17 cellular contexts compared by ENCODE assay signal in the genomic region with DNA sequence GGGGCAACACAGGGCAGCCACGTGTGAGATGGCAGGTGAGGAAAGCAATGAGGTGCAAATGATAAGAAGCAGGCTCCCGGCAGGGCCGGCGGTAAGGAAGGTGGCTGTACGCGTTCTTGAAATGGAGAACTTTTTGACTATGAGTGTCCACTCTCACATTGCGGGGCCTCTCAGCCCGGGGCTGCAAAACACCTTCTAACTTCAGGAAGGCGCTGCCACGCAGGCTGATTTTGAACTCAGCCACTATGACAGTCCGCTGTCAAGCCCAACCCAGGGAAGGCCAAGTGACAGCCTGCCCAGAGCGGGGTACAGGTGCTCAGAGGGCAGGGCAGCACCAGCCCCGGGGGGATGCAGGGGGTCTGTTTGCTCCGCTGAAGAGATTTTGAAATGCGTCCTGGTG. TPM values are rescaled to one million over a fixed set of nuclear protein-coding genes. Genes with fewer than 3 reads are reported as not detected.
DNase-seq lines count a peak whose midpoint lies in the region; ATAC-seq, FAIRE-seq and TF ChIP-seq lines count a peak whose summit lies in the region.
"Had no signal": no experiment of that assay in that cellular context is flagged by ENCODE, and none has a peak within 500 bp of the region (broad histone marks: within the 10 kb centered on the region; RNA-seq: fewer than 3 reads in every experiment).

No MANE protein-coding gene starts in this region.

- WGBS in K562 (ENCODE audit: insufficient coverage, low coverage, missing lambda C conversion rate) = 33% methylated on average over 12 of the region's 15 CpGs

- POLR2A ChIA-PET in K562 (lab: Yijun Ruan, JAX) = interaction anchor here (2.7 to 5.7 kb wide), 2 partner anchors 10 to 13 kb away, joined by 14 to 39 read pairs; no protein-coding TSS in a partner anchor
- POLR2A ChIA-PET in naive thymus-derived CD4-positive, alpha-beta T cell (lab: Charles Lee) = interaction anchor here (1.3 to 6.1 kb wide), 3 partner anchors 10 to 14 kb away, joined by 4 to 66 read pairs (median 15); a partner anchor contains a TSS

- no peaks in the 10 kb centered on the region for H4K20me1 ChIP-seq in BLaER1
- H4K20me1 ChIP-seq in DND-41 (ENCODE audit: insufficient read depth, low read length) = no peaks in the 10 kb centered on the region
- H4K20me1 ChIP-seq in K562 (replicated peaks; ENCODE audit: control insufficient read depth, insufficient read depth, low read length) = no peaks in the 10 kb centered on the region

- H3K9ac ChIP-seq in BLaER1 (peak overlapping the region; percentile 27; the same call in 1 of the 2 replicates), DND-41 (ENCODE audit: low read depth, low read length) (peak overlapping the region; percentile 4; the same call in 1 of the 2 replicates), K562 (ENCODE audit: insufficient read depth in 1 of 2, low read depth in 2 of 2, low read length in 2 of 2) (peak overlapping the region; percentile 12 to 89; a peak in 3 of 4 replicates)

- H3K4me3 ChIP-seq in BLaER1 (no peak overlapping the region), DND-41 (ENCODE audit: low read depth in 1 of 2, low read length in 2 of 2) (no peak overlapping the region), K562 (no peak overlapping the region)
- H3K4me3 ChIP-seq in naive thymus-derived CD4-positive, alpha-beta T cell (ENCODE audit: low read length) = no peak overlapping the region
- H3K4me3 ChIP-seq: GM23338, SJCRH30 had no signal

- no peak overlapping the region for H2AFZ ChIP-seq in DND-41 (ENCODE audit: low read depth, low read length)
- peak overlapping the region; percentile 82 for H2AFZ ChIP-seq in K562 (ENCODE audit: low read depth, low read length)
- H2AFZ ChIP-seq: GM23338 had no signal

- no peak for DNase-seq in DND-41
- no peak for DNase-seq in K562 (ENCODE audit: extremely low read depth in 1 of 4, low spot score in 3 of 4)
- no peak for DNase-seq in naive thymus-derived CD4-positive, alpha-beta T cell
- DNase-seq in NOMO-1 treated with DMSO at 0.1 percent for 48 hours (lab: John Stamatoyannopoulos, UW; ENCODE audit: unreplicated experiment) = no peak
- no peak for DNase-seq in globus pallidus (ENCODE audit: low spot score)
- DNase-seq: left colon; naive B cell; NK-92 treated with Interleukin-12 subunit alpha and Interleukin-12 subunit beta, amount 100 ng/mL, for 24 hours; SJCRH30 had no signal

- TF ChIP-seq CTCF in DND-41 (IDR thresholded peaks at IDR 0.05; ENCODE audit: borderline replicate concordance, extremely low read depth, low read length, poor library complexity, severe bottlenecking) (no peak), K562 (IDR thresholded peaks at IDR 0.05 in 2 of 3, conservative IDR thresholded peaks at IDR 0.05 in 1 of 3; ENCODE audit: insufficient read depth in 2 of 3, low read depth in 1 of 3, low read length in 3 of 3) (no peak)

- H3K27ac ChIP-seq in BLaER1 (peak overlapping the region; percentile 55; the same call in 1 of the 2 replicates), DND-41 (ENCODE audit: low read length) (no peak overlapping the region; the same call in 1 of the 2 replicates), K562 (ENCODE audit: extremely low read depth, low read depth, low read length) (peak overlapping the region; percentile 36)
- H3K27ac ChIP-seq in naive thymus-derived CD4-positive, alpha-beta T cell (ENCODE audit: low read depth, low read length) = peak overlapping the region; percentile 70
- H3K27ac ChIP-seq: SJCRH30, VCaP had no signal

- no peak for FAIRE-seq in K562 (lab: Jason Lieb, UNC)
- FAIRE-seq: endothelial cell of umbilical vein, GM19239 had no signal

- peak overlapping the region; percentile 26 to 81 (median 71) for H3K4me3 Mint-ChIP-seq in naive thymus-derived CD4-positive, alpha-beta T cell
- H3K4me3 Mint-ChIP-seq: CD14-positive monocyte, GM23338 had no signal

- no TSS peak for BruUV-seq in K562 (replicated peaks; lab: Mats Ljungman, UMichigan)

- no peak for TF ChIP-seq POLR2A in K562 (conservative IDR thresholded peaks at IDR 0.05)

- H3K27me3 Mint-ChIP-seq in naive thymus-derived CD4-positive, alpha-beta T cell = no peaks in the 10 kb centered on the region
- H3K27me3 Mint-ChIP-seq: naive B cell had no signal

- peaks cover 47 to 93% (median 82%) of the 10 kb centered on the region in 7 donors for H3K4me1 Mint-ChIP-seq in naive thymus-derived CD4-positive, alpha-beta T cell

- H3K9me3 ChIP-seq in BLaER1 = no peaks in the 10 kb centered on the region
- no peaks in the 10 kb centered on the region for H3K9me3 ChIP-seq in DND-41 (ENCODE audit: insufficient read depth, low read length, severe bottlenecking)
- no peaks in the 10 kb centered on the region for H3K9me3 ChIP-seq in K562 (replicated peaks; ENCODE audit: control insufficient read depth, insufficient read depth, low read depth, low read length)
- H3K9me3 ChIP-seq in naive thymus-derived CD4-positive, alpha-beta T cell (ENCODE audit: control insufficient read depth in 2 of 3, low read length in 3 of 3) = no peaks in the 10 kb centered on the region
- H3K9me3 ChIP-seq: SJCRH30 had no signal

- H3K27ac Mint-ChIP-seq in naive thymus-derived CD4-positive, alpha-beta T cell = peak overlapping the region; percentile 95 to 98 (median 96)
- H3K27ac Mint-ChIP-seq: GM23338 had no signal

- H3K9me1 ChIP-seq in K562 (ENCODE audit: control insufficient read depth, insufficient read depth, low read length) = no peaks in the 10 kb centered on the region

- no peak for TF ChIP-seq EP300 in K562 (IDR thresholded peaks at IDR 0.05; ENCODE audit: low read length)

- H3K79me2 ChIP-seq in DND-41 (ENCODE audit: insufficient read depth, low read length) (no peaks in the 10 kb centered on the region), K562 (ENCODE audit: control insufficient read depth, insufficient read depth, low read length) (no peaks in the 10 kb centered on the region)

- H3K36me3 ChIP-seq in BLaER1 (no peaks in the 10 kb centered on the region), DND-41 (ENCODE audit: insufficient read depth, low read length) (no peaks in the 10 kb centered on the region), K562 (ENCODE audit: control insufficient read depth, insufficient read depth, low read length) (no peaks in the 10 kb centered on the region)
- H3K36me3 ChIP-seq in naive thymus-derived CD4-positive, alpha-beta T cell (ENCODE audit: control insufficient read depth in 2 of 3, insufficient read depth in 3 of 3, low read length in 3 of 3) = peaks cover 0 to 9% (median 0%) of the 10 kb centered on the region in 3 experiments
- H3K36me3 ChIP-seq: SJCRH30 had no signal

- intact Hi-C loops in K562 (cut with micrococcal nuclease) = loop anchor here (2.0 kb wide), 1 partner anchor 14 kb away; a partner anchor contains a TSS
- intact Hi-C loops in naive thymus-derived CD4-positive, alpha-beta T cell (cut with micrococcal nuclease) = no loop called here

- no peaks in the 10 kb centered on the region for H3K9me3 Mint-ChIP-seq in naive thymus-derived CD4-positive, alpha-beta T cell
- H3K9me3 Mint-ChIP-seq: CD14-positive monocyte, GM23338, naive B cell had no signal

- H3K4me1 ChIP-seq in BLaER1 (peaks cover 82% of the 10 kb centered on the region), DND-41 (ENCODE audit: insufficient read depth, low read length) (peaks cover 29% of the 10 kb centered on the region), K562 (replicated peaks in 1 of 2; ENCODE audit: control insufficient read depth in 2 of 2, insufficient read depth in 2 of 2, low read length in 2 of 2) (peaks cover 40 to 57% of the 10 kb centered on the region in 2 experiments)
- H3K4me1 ChIP-seq in naive thymus-derived CD4-positive, alpha-beta T cell (ENCODE audit: control insufficient read depth in 2 of 2, insufficient read depth in 2 of 2, low read length in 2 of 2) = peaks cover 35 to 69% of the 10 kb centered on the region in 2 donors

- peaks cover 0 to 17% (median 0%) of the 10 kb centered on the region in 5 donors for H3K36me3 Mint-ChIP-seq in naive thymus-derived CD4-positive, alpha-beta T cell
- H3K36me3 Mint-ChIP-seq: naive B cell had no signal

- in situ Hi-C loops in K562 (cut with MboI) = no loop called here

- no peak for TF ChIP-seq RAD21 in K562 (CRISPR knock-in tag; conservative IDR thresholded peaks at IDR 0.05 in 1 of 2, IDR thresholded peaks at IDR 0.05 in 1 of 2)

- CTCF ChIA-PET in K562 (lab: Yijun Ruan, JAX; ENCODE audit: low intra/inter-chr PET ratio) = no interaction called here
- CTCF ChIA-PET in naive thymus-derived CD4-positive, alpha-beta T cell (lab: Charles Lee) = interaction anchor here (0.7 to 1.4 kb wide), 4 partner anchors 10 to 176 kb away, joined by 3 to 4 read pairs (median 4); no protein-coding TSS in a partner anchor

- no peak for ATAC-seq in DND-41 (ENCODE audit: insufficient read depth, low read depth)
- ATAC-seq in K562 = no peak
- ATAC-seq in naive thymus-derived CD4-positive, alpha-beta T cell = no peak
- no peak for ATAC-seq in GM19467 (IDR thresholded peaks at IDR 0.05; ENCODE audit: unreplicated experiment)
- ATAC-seq in HG02571 (IDR thresholded peaks at IDR 0.05; ENCODE audit: unreplicated experiment) = no peak
- ATAC-seq: GM23338, left colon had no signal

- H3K4me2 ChIP-seq in BLaER1 = peak overlapping the region; percentile 80
- H3K4me2 ChIP-seq in DND-41 (ENCODE audit: insufficient read depth, low read length) = no peak overlapping the region
- peak overlapping the region; percentile 18; the same call in 1 of the 2 replicates for H3K4me2 ChIP-seq in K562 (ENCODE audit: insufficient read depth, low read length)
- H3K4me2 ChIP-seq: GM23338 had no signal

- H3K27me3 ChIP-seq in BLaER1 = no peaks in the 10 kb centered on the region
- no peaks in the 10 kb centered on the region for H3K27me3 ChIP-seq in DND-41 (ENCODE audit: insufficient read depth, low read length, poor library complexity)
- no peaks in the 10 kb centered on the region for H3K27me3 ChIP-seq in K562 (ENCODE audit: control insufficient read depth in 2 of 2, insufficient read depth in 2 of 2, low read length in 2 of 2)
- H3K27me3 ChIP-seq in naive thymus-derived CD4-positive, alpha-beta T cell (ENCODE audit: control insufficient read depth in 2 of 2, insufficient read depth in 2 of 2, low read length in 2 of 2) = no peaks in the 10 kb centered on the region
- H3K27me3 ChIP-seq: SJCRH30 had no signal

RNA-seq across cellular contexts. Expression of a gene that starts 14.3 kb away (rescaled TPM):
- total RNA-seq in K562 (2011; cell fraction: chromatin; rRNA removed; ENCODE audit: low replicate concordance) = 392 and 1,233 TPM in 2 replicates
- 729 and 820 TPM in 2 replicates for total RNA-seq in K562 (2011; cell fraction: nucleolus; rRNA removed)
- total RNA-seq in K562 (2011; cell fraction: nucleoplasm; rRNA removed) = 484 and 520 TPM in 2 replicates
- 69.4 and 80.7 TPM in 2 replicates for total RNA-seq in K562 (2014; rRNA removed)
- total RNA-seq in K562 (2014; rRNA removed; fragmentation: Illumina TruSeq; extraction: Trizol) = 28.6 and 31.2 TPM in 2 replicates
- total RNA-seq in K562 (2015; rRNA removed; fragmentation: Illumina TruSeq; extraction: Trizol) = 69.5 and 69.7 TPM in 2 replicates
- total RNA-seq in K562 (2021) = 134 and 169 TPM in 2 replicates
- polyA plus RNA-seq in K562 (2011; rRNA removed) = 35.6 and 140 TPM in 2 replicates
- 54.3 and 84.0 TPM in 2 replicates for polyA plus RNA-seq in K562 (2011; cell fraction: cytosol; rRNA removed)
- polyA plus RNA-seq in K562 (2011; cell fraction: nucleus; rRNA removed) = 590 and 682 TPM in 2 replicates
- 162 and 169 TPM in 2 replicates for polyA plus RNA-seq in K562 (2012)
- 98.4 and 117 TPM in 2 replicates for polyA plus RNA-seq in K562 (2014; fragmentation: Illumina TruSeq; extraction: Trizol)
- 1 to 10 TPM; 1.6 to 1.7 TPM for polyA plus RNA-seq in K562 (2014; fragmentation: Nextera tagmentation; extraction: Ambion mirVana)
- polyA plus RNA-seq in K562 (2014; rRNA removed) = 90.3 and 91.1 TPM in 2 replicates
- 33.6 and 42.1 TPM in 2 replicates for polyA minus RNA-seq in K562 (2011; rRNA and poly(A)+ RNA removed)
- polyA minus RNA-seq in K562 (2011; cell fraction: cytosol; rRNA and poly(A)+ RNA removed) = 133 and 177 TPM in 2 replicates
- 150 and 229 TPM in 2 replicates for polyA minus RNA-seq in K562 (2011; cell fraction: nucleus; rRNA and poly(A)+ RNA removed)
- 100 to 1,000 TPM in 3 of 5 experiments, 10 to 100 TPM in 2; 30.9 to 281 (median 159) TPM for total RNA-seq in naive thymus-derived CD4-positive, alpha-beta T cell
- polyA plus RNA-seq in naive thymus-derived CD4-positive, alpha-beta T cell = 10 to 100 TPM; 22.4 to 41.3 TPM
